ENCODE assay signal across 11 cellular contexts in genomic region chr1:89952021-89952995, GRCh38. TPM values are rescaled to one million over a fixed set of nuclear protein-coding genes. Genes with fewer than 3 reads are reported as not detected.
A peak's percentile ranks its signal among the peaks of the same experiment; 100 is the strongest.
DNase-seq lines count a peak whose midpoint lies in the region; ATAC-seq and TF ChIP-seq lines count a peak whose summit lies in the region.
"Had no signal": no experiment of that assay in that cellular context is flagged by ENCODE, and none has a peak within 500 bp of the region (broad histone marks: within the 10 kb centered on the region; RNA-seq: fewer than 3 reads in every experiment).

No MANE protein-coding gene starts in this region.

- H3K9me3 ChIP-seq in mammary epithelial cell (replicated peaks; ENCODE audit: insufficient read depth, low read length) (no peaks in the 10 kb centered on the region), stomach (no peaks in the 10 kb centered on the region)
- H3K9me3 ChIP-seq: colonic mucosa, pancreas had no signal

- peak; percentile 69 for DNase-seq in HS-5 (ENCODE audit: low read depth)
- no peak for DNase-seq in mammary epithelial cell
- peak; percentile 95 for DNase-seq in renal cortical epithelial cell (ENCODE audit: low read depth)
- DNase-seq in NCI-H446 (lab: John Stamatoyannopoulos, UW), result no peak
- DNase-seq in stomach, result no peak
- DNase-seq in HuH-7 (ENCODE audit: low spot score), result no peak
- DNase-seq: NCI-H2081 treated with DMSO at 0.1 percent for 48 hours, pancreas had no signal

- TF ChIP-seq CTCF in mammary epithelial cell (conservative IDR thresholded peaks at IDR 0.05 in 1 of 2, IDR thresholded peaks at IDR 0.05 in 1 of 2; ENCODE audit: extremely low read depth in 1 of 2, insufficient read depth in 1 of 2, low read depth in 1 of 2, low read length in 2 of 2) (no peak), stomach (IDR thresholded peaks at IDR 0.05) (no peak)

- no peaks in the 10 kb centered on the region for H4K20me1 ChIP-seq in mammary epithelial cell (ENCODE audit: insufficient read depth, low read length)

- H3K4me3 ChIP-seq in mammary epithelial cell (replicated peaks in 1 of 3; ENCODE audit: insufficient read depth in 1 of 3, low read depth in 2 of 3, low read length in 3 of 3) (no peak overlapping the region), stomach (no peak overlapping the region)
- H3K4me3 ChIP-seq: colonic mucosa, pancreas, SK-N-MC had no signal

- intact Hi-C loops in mammary epithelial cell (cut with micrococcal nuclease), result loop anchor here (2.0 to 5.0 kb wide), 2 partner anchors 62 to 130 kb away; partner anchors contain the start of gene LRRC8D
- intact Hi-C loops in stomach (cut with DNase I; ENCODE audit: low total_unique reads), result no loop called here

- H3K27ac ChIP-seq in mammary epithelial cell (ENCODE audit: insufficient read depth, low read depth, low read length) (peak overlapping the region; percentile 85), stomach (no peak overlapping the region)
- H3K27ac ChIP-seq: colonic mucosa, pancreas, SK-N-MC had no signal

- CTCF ChIA-PET in mammary epithelial cell (lab: Charles Lee; ENCODE audit: low non-redundant PET), result no interaction called here

- TF ChIP-seq POLR2A in stomach (IDR thresholded peaks at IDR 0.05), result no peak

- no TSS peak for BruUV-seq in mammary epithelial cell (replicated peaks; lab: Mats Ljungman, UMichigan)

- H3K27me3 ChIP-seq in mammary epithelial cell (ENCODE audit: insufficient read depth, low read length), result no peaks in the 10 kb centered on the region
- H3K27me3 ChIP-seq in stomach, result no peaks in the 10 kb centered on the region
- H3K27me3 ChIP-seq: colonic mucosa, pancreas had no signal

- in situ Hi-C loops in mammary epithelial cell (cut with MboI; ENCODE audit: low sequenced_read_pairs in 2 of 2), result loop anchor here in 1 of 2 donors (10.0 kb wide), 1 partner anchor 108 kb away; no protein-coding TSS in a partner anchor

- 99% methylated on average over 6 of the region's 6 CpGs for WGBS in mammary epithelial cell (ENCODE audit: low coverage, missing lambda C conversion rate)
- WGBS in stomach, 5 donors, result 84 to 92% (median 87%) methylated on average over 6 of the region's 6 CpGs

- H2AFZ ChIP-seq in mammary epithelial cell (ENCODE audit: low read depth, low read length), result no peak overlapping the region

- H3K9ac ChIP-seq in mammary epithelial cell (ENCODE audit: insufficient read depth, low read length), result peak overlapping the region; percentile 39

- no peak overlapping the region for H3K4me2 ChIP-seq in mammary epithelial cell (ENCODE audit: insufficient read depth, low read depth, low read length)

- H3K79me2 ChIP-seq in mammary epithelial cell (ENCODE audit: insufficient read depth, low read length), result no peaks in the 10 kb centered on the region

- H3K4me1 ChIP-seq in mammary epithelial cell (ENCODE audit: insufficient read depth, low read length) (peaks cover 25% of the 10 kb centered on the region), stomach (peaks cover 0 to 6% (median 0%) of the 10 kb centered on the region in 4 donors)
- H3K4me1 ChIP-seq: colonic mucosa had no signal

- dilution Hi-C loops in mammary epithelial cell (cut with HindIII; ENCODE audit: low sequenced_read_pairs), result loop anchor here (5.0 kb wide), 1 partner anchor 90 kb away; no protein-coding TSS in a partner anchor

- ATAC-seq in GM18511 (IDR thresholded peaks at IDR 0.05; ENCODE audit: unreplicated experiment), result peak; percentile 16

- H3K36me3 ChIP-seq in mammary epithelial cell (ENCODE audit: insufficient read depth, low read length) (no peaks in the 10 kb centered on the region), stomach (no peaks in the 10 kb centered on the region)
- H3K36me3 ChIP-seq: colonic mucosa, pancreas had no signal

- no peak for TF ChIP-seq EP300 in stomach (IDR thresholded peaks at IDR 0.05)

RNA-seq across cellular contexts. Expression of gene ZNF326, which starts 42.6 kb away (rescaled TPM):
- total RNA-seq in mammary epithelial cell (10 to 100 TPM; 12.7 to 26.8 TPM), renal cortical epithelial cell (4.0 and 20.5 TPM in 2 replicates), stomach (10 to 100 TPM in 4 of 5 donors, 1 to 10 TPM in 1; 5.3 to 44.2 (median 30.8) TPM)
- polyA plus RNA-seq in mammary epithelial cell (8.6 TPM), stomach (10 to 100 TPM in 1 of 3 donors, 1 to 10 TPM in 2; 9.2 to 12.2 (median 9.7) TPM)
- polyA minus RNA-seq in mammary epithelial cell, result 7.4 TPM

Comparison
In these comparisons a context has a peak if more than half of its experiments do, and no peak if none do; other contexts are left out.
1. DNase-seq: peak in HS-5 (single experiment) and renal cortical epithelial cell (single experiment); none in mammary epithelial cell (single experiment), NCI-H446 (0 of 2), stomach (single experiment) and HuH-7 (single experiment).